8 cellular contexts compared by ENCODE assay signal in the genomic region with DNA sequence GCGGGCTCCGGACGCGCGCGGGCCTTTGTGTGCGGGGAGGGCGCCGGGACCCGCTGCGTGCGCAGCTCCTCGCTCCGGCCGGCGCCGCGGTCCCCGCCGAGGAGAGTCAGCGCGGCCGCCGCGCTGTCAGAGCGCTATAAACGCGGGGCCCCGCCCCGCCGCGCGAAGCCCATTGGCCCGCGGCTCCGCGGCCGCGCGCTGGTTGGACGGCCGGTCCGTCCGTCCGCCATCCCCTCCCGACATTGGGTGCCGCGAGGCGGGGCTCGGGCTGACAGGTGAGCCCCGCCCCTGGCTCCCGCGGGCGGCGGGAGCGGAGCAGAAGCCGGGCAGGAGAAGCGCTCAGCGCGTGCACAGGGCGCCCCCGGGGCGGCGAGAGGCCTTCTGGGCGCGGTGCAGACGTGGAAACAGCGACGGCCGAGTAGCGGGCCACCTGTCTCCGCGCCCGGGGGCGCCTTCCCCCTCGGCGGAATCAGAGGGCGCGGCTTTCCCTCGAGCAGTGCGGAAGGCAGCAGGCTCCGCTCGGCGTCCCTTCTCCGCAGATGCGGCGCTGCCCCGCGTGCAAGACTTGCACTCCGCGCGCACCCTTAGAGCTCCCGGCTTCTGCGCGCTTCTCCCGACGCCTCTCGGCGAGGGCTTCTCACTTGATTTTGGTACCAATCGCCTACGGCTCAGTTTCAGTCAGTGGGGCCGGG.
DNase-seq lines count a peak whose midpoint lies in the region; ATAC-seq, FAIRE-seq and TF ChIP-seq lines count a peak whose summit lies in the region.

TSS of gene EFNB2 (minus strand) at position 111 of the 692 bp plus-strand sequence. CDS start 698 bp downstream, outside the sequence.

- peak within 1 kb of the TSS; percentile 93 for H3K9ac ChIP-seq in mucosa of stomach (ENCODE audit: low read length)

- H3K9me3 Mint-ChIP-seq in activated T-cell treated with anti-CD3 and anti-CD28 coated beads, Interleukin-2, amount 50 U/mL, for 24 hours = no peaks in the 10 kb centered on the region

- FAIRE-seq in HTR-8/SVneo (lab: Jason Lieb, UNC) = peak; percentile 9

- peaks cover 4% of the 10 kb centered on the region for H3K36me3 Mint-ChIP-seq in activated T-cell treated with anti-CD3 and anti-CD28 coated beads, Interleukin-2, amount 50 U/mL, for 24 hours (ENCODE audit: low read depth)

- DNase-seq in DMS 273 (lab: John Stamatoyannopoulos, UW; ENCODE audit: unreplicated experiment) (peak; percentile 97), HTR-8/SVneo (ENCODE audit: insufficient read length, low spot score) (peak; percentile 83), OCI-M2 (lab: John Stamatoyannopoulos, UW; ENCODE audit: unreplicated experiment) (peak; percentile 11), erythroblast (lab: John Stamatoyannopoulos, UW) (peak; percentile 87 to 93)
- peak; percentile 91 for DNase-seq in activated T-cell treated with anti-CD3 and anti-CD28 coated beads, Interleukin-2, amount 50 U/mL, for 24 hours
- peak; percentile 55 to 77 for DNase-seq in stimulated activated CD8-positive, alpha-beta memory T cell treated with anti-CD3 and anti-CD28 coated beads, Interleukin-4, amount 100 ng/mL, for 4 hours (ENCODE audit: low read depth in 2 of 2, low spot score in 1 of 2)

- peak within 1 kb of the TSS; percentile 81 for H3K4me3 Mint-ChIP-seq in activated T-cell treated with anti-CD3 and anti-CD28 coated beads, Interleukin-2, amount 50 U/mL, for 24 hours

- peak within 1 kb of the TSS; percentile 85 for H3K27ac Mint-ChIP-seq in activated T-cell treated with anti-CD3 and anti-CD28 coated beads, Interleukin-2, amount 50 U/mL, for 24 hours

- H3K27me3 ChIP-seq in mucosa of stomach (ENCODE audit: control insufficient read depth, insufficient read depth, low read length) = no peaks in the 10 kb centered on the region

- peak within 1 kb of the TSS; percentile 90 for H3K4me3 ChIP-seq in mucosa of stomach (ENCODE audit: low read length)

- peak; percentile 19 for TF ChIP-seq POLR2A in erythroblast (IDR thresholded peaks at IDR 0.05; ENCODE audit: low read length)

- peaks cover 24% of the 10 kb centered on the region for H3K4me1 Mint-ChIP-seq in activated T-cell treated with anti-CD3 and anti-CD28 coated beads, Interleukin-2, amount 50 U/mL, for 24 hours (ENCODE audit: low read depth)

- no peaks in the 10 kb centered on the region for H3K9me3 ChIP-seq in mucosa of stomach (ENCODE audit: control insufficient read depth, low read length)

- ATAC-seq in GM21381 (IDR thresholded peaks at IDR 0.05; ENCODE audit: unreplicated experiment) = peak; percentile 93

- H3K27me3 Mint-ChIP-seq in activated T-cell treated with anti-CD3 and anti-CD28 coated beads, Interleukin-2, amount 50 U/mL, for 24 hours = peaks cover 35% of the 10 kb centered on the region

- H3K36me3 ChIP-seq in mucosa of stomach (ENCODE audit: control insufficient read depth, insufficient read depth, low read length) = no peaks in the 10 kb centered on the region

- H3K4me1 ChIP-seq in mucosa of stomach (ENCODE audit: control insufficient read depth, insufficient read depth, low read length) = peaks cover 5% of the 10 kb centered on the region

Comparison
In these comparisons a context has a peak if more than half of its experiments do, and no peak if none do; other contexts are left out.
1. Peak in every context shown above with its lines: DNase-seq, ATAC-seq and H3K4me3 ChIP-seq.
2. DNase-seq: peak in every context shown above with its lines; median percentile 97 in DMS 273; 91 in activated T-cell treated with anti-CD3 and anti-CD28 coated beads, Interleukin-2, amount 50 U/mL, for 24 hours; 90 in erythroblast; 83 in HTR-8/SVneo; 66 in stimulated activated CD8-positive, alpha-beta memory T cell treated with anti-CD3 and anti-CD28 coated beads, Interleukin-4, amount 100 ng/mL, for 4 hours; 11 in OCI-M2.